Comparison of ENCODE assay signal across 9 cellular contexts in the genomic region with DNA sequence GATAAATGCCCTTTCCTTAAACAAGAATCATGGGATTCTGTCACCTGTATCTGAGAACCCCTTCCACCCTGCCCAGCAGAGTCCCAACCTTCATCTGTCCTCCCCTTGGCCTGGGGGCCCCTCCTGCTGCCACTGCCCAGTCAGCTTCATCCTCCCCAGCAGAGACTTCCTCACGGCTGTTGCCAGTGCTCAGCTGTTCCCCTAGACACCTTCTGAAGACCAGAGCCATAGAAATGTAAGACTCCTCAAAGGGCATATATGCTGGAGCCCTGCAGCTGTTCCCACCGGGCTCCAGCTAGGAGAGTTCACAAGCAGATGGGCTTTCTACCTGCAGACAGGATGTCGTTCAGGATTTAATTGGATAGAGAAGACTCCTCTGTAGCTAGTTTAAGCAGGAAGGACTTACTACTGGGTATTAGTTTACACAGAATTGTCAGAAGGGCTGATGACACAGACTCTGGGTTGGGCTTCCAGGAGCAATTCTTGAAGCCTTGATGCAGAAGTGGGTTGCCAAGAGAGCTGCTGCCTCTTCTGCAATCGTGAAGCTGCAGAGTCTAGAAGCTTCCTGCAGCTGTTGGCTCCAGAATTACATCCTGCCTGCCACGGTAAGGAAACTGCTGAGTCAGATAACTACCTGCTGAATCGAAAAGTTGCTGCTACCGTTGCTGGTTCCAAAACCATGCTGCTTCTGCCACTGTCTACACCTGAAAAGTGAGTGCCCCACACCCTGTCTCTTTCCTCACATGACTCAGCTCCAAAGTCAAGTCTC. TPM values are rescaled to one million over a fixed set of nuclear protein-coding genes. Genes with fewer than 3 reads are reported as not detected.
DNase-seq lines count a peak whose midpoint lies in the region; FAIRE-seq and TF ChIP-seq lines count a peak whose summit lies in the region.
"Had no signal": no experiment of that assay in that cellular context is flagged by ENCODE, and none has a peak within 500 bp of the region (broad histone marks: within the 10 kb centered on the region; RNA-seq: fewer than 3 reads in every experiment).

No MANE protein-coding gene starts in this region.

- peaks cover 10% of the 10 kb centered on the region for H3K9me3 Mint-ChIP-seq in activated T-helper 2 cell treated with anti-CD3 and anti-CD28 coated beads, Interferon-gamma antibody, Interleukin-2, Interleukin-4, amounts not matched to agents 10 μg/mL and 5 μg/mL and 100 μg/mL, durations not matched to agents 14 hours and 24 hours and 36 hours

- H3K4me3 Mint-ChIP-seq in activated T-helper 2 cell treated with anti-CD3 and anti-CD28 coated beads, Interferon-gamma antibody, Interleukin-2, Interleukin-4, amounts not matched to agents 10 μg/mL and 5 μg/mL and 100 μg/mL, durations not matched to agents 14 hours and 24 hours and 36 hours (ENCODE audit: low read depth), result no peak overlapping the region

- H3K4me2 ChIP-seq in mesendoderm (ENCODE audit: low read length), result no peak overlapping the region

- WGBS in mesendoderm (ENCODE audit: extremely low coverage, insufficient coverage, low lambda C conversion rate), result no CpG with 5 or more reads among the region's 7 CpGs

- H4K5ac ChIP-seq in mesendoderm (ENCODE audit: low read length), result no peak overlapping the region

- no peak overlapping the region for H2AK5ac ChIP-seq in mesendoderm (ENCODE audit: low read length)

- H3K4me1 ChIP-seq in mesendoderm (ENCODE audit: control insufficient read depth, low read depth, low read length), result peaks cover 13% of the 10 kb centered on the region

- no peaks in the 10 kb centered on the region for H3K79me1 ChIP-seq in mesendoderm (ENCODE audit: low read length)

- H3K27ac ChIP-seq in mesendoderm (ENCODE audit: low read depth, low read length), result no peak overlapping the region
- H3K27ac ChIP-seq: body of pancreas had no signal

- H3K4me3 ChIP-seq in mesendoderm (ENCODE audit: low read length), result no peak overlapping the region
- H3K4me3 ChIP-seq: body of pancreas had no signal

- H3K23ac ChIP-seq in mesendoderm (ENCODE audit: low read length), result no peak overlapping the region

- H2BK5ac ChIP-seq in mesendoderm (ENCODE audit: low read length), result no peak overlapping the region

- no peaks in the 10 kb centered on the region for H3K27me3 ChIP-seq in mesendoderm (ENCODE audit: insufficient read depth, low read length, poor library complexity)
- H3K27me3 ChIP-seq: body of pancreas had no signal

- H3K36me3 ChIP-seq in mesendoderm (ENCODE audit: control insufficient read depth, insufficient read depth, low read length), result no peaks in the 10 kb centered on the region

- peak overlapping the region; percentile 3 for H3K56ac ChIP-seq in mesendoderm (ENCODE audit: low read length)

- H3K79me2 ChIP-seq in mesendoderm (ENCODE audit: control insufficient read depth, insufficient read depth, low read length), result no peaks in the 10 kb centered on the region

- no peak overlapping the region for H4K8ac ChIP-seq in mesendoderm (ENCODE audit: low read depth, low read length)

- no peak overlapping the region for H3K18ac ChIP-seq in mesendoderm (ENCODE audit: low read length)

- H3K4me1 Mint-ChIP-seq in activated T-helper 2 cell treated with anti-CD3 and anti-CD28 coated beads, Interferon-gamma antibody, Interleukin-2, Interleukin-4, amounts not matched to agents 10 μg/mL and 5 μg/mL and 100 μg/mL, durations not matched to agents 14 hours and 24 hours and 36 hours (ENCODE audit: low read depth), result peaks cover 44% of the 10 kb centered on the region

- no peak overlapping the region for H3K4ac ChIP-seq in mesendoderm (ENCODE audit: low read depth, low read length)

- H3K27me3 Mint-ChIP-seq in activated T-helper 2 cell treated with anti-CD3 and anti-CD28 coated beads, Interferon-gamma antibody, Interleukin-2, Interleukin-4, amounts not matched to agents 10 μg/mL and 5 μg/mL and 100 μg/mL, durations not matched to agents 14 hours and 24 hours and 36 hours (ENCODE audit: low read depth), result peaks cover 27% of the 10 kb centered on the region

- H3K27ac Mint-ChIP-seq in activated T-helper 2 cell treated with anti-CD3 and anti-CD28 coated beads, Interferon-gamma antibody, Interleukin-2, Interleukin-4, amounts not matched to agents 10 μg/mL and 5 μg/mL and 100 μg/mL, durations not matched to agents 14 hours and 24 hours and 36 hours, result no peak overlapping the region

- no peak for TF ChIP-seq POLR2A in GM12892 (IDR thresholded peaks at IDR 0.05; ENCODE audit: low read depth, low read length)

- no peak overlapping the region for H2BK120ac ChIP-seq in mesendoderm (ENCODE audit: low read depth, low read length)

- no peaks in the 10 kb centered on the region for H3K36me3 Mint-ChIP-seq in activated T-helper 2 cell treated with anti-CD3 and anti-CD28 coated beads, Interferon-gamma antibody, Interleukin-2, Interleukin-4, amounts not matched to agents 10 μg/mL and 5 μg/mL and 100 μg/mL, durations not matched to agents 14 hours and 24 hours and 36 hours (ENCODE audit: low read depth)

- no peak overlapping the region for H3K9ac ChIP-seq in mesendoderm (ENCODE audit: low read length)

- FAIRE-seq in GM12892 (lab: Jason Lieb, UNC), result peak; percentile 87

- H2BK15ac ChIP-seq in mesendoderm (replicated peaks; ENCODE audit: low read depth), result no peak overlapping the region

- DNase-seq in GM12892 (ENCODE audit: insufficient read length) (no peak), NCI-H2029 treated with DMSO at 0.1 percent for 48 hours (lab: John Stamatoyannopoulos, UW) (peak; percentile 72), mesendoderm (peak; percentile 22), cerebellar cortex (ENCODE audit: low spot score) (no peak), DMS 273 treated with DMSO at 0.1 percent for 48 hours (lab: John Stamatoyannopoulos, UW) (no peak), NCI-H2227 (lab: John Stamatoyannopoulos, UW; ENCODE audit: unreplicated experiment) (no peak)
- DNase-seq in activated T-helper 2 cell treated with anti-CD3 and anti-CD28 coated beads, Interferon-gamma antibody, Interleukin-2, Interleukin-4, amounts not matched to agents 10 μg/mL and 5 μg/mL and 100 μg/mL, durations not matched to agents 14 hours and 24 hours and 36 hours (ENCODE audit: low spot score), result peak; percentile 36
- DNase-seq in effector CD8-positive, alpha-beta T cell (lab: John Stamatoyannopoulos, UW), result no peak

- intact Hi-C loops in activated T-helper 2 cell treated with anti-CD3 and anti-CD28 coated beads, Interferon-gamma antibody, Interleukin-2, Interleukin-4, amounts not matched to agents 10 μg/mL and 5 μg/mL and 100 μg/mL, durations not matched to agents 14 hours and 24 hours and 36 hours (cut with micrococcal nuclease), result no loop called here

RNA-seq across cellular contexts. Expression of a gene that starts 57.1 kb away (rescaled TPM):
- not detected for polyA plus RNA-seq in GM12892 (2012; ENCODE audit: missing spikeins)
- total RNA-seq in activated T-helper 2 cell treated with anti-CD3 and anti-CD28 coated beads, Interferon-gamma antibody, Interleukin-2, Interleukin-4, amounts not matched to agents 10 μg/mL and 5 μg/mL and 100 μg/mL, durations not matched to agents 14 hours and 24 hours and 36 hours, result not detected in 2 replicates
- not detected for polyA plus RNA-seq in mesendoderm (2013, experiment 1 of 2)
- not detected for polyA plus RNA-seq in mesendoderm (2013, experiment 2 of 2)
- total RNA-seq: body of pancreas had no signal

Comparison
In these comparisons a context has a peak if more than half of its experiments do, and no peak if none do; other contexts are left out.
1. DNase-seq: peak in NCI-H2029 treated with DMSO at 0.1 percent for 48 hours (single experiment), activated T-helper 2 cell treated with anti-CD3 and anti-CD28 coated beads, Interferon-gamma antibody, Interleukin-2, Interleukin-4, amounts not matched to agents 10 μg/mL and 5 μg/mL and 100 μg/mL, durations not matched to agents 14 hours and 24 hours and 36 hours (single experiment) and mesendoderm (single experiment); none in GM12892 (single experiment), cerebellar cortex (single experiment), DMS 273 treated with DMSO at 0.1 percent for 48 hours (single experiment), NCI-H2227 (single experiment) and effector CD8-positive, alpha-beta T cell (single experiment).